ENCODE assay signal across 8 cellular contexts in genomic region chr19:39557791-39558622, GRCh38. TPM values are rescaled to one million over a fixed set of nuclear protein-coding genes. Genes with fewer than 3 reads are reported as not detected.
DNase-seq lines count a peak whose midpoint lies in the region; ATAC-seq and TF ChIP-seq lines count a peak whose summit lies in the region.

No MANE protein-coding gene starts in this region.

- H3K27me3 ChIP-seq in osteoblast (ENCODE audit: insufficient read depth, low read length), result peaks cover 9% of the 10 kb centered on the region

- H3K4me3 Mint-ChIP-seq in activated CD4-positive, alpha-beta memory T cell treated with anti-CD3 and anti-CD28 coated beads for 36 hours, result peak overlapping the region; percentile 37

- peaks cover 26% of the 10 kb centered on the region for H3K4me1 Mint-ChIP-seq in activated CD4-positive, alpha-beta memory T cell treated with anti-CD3 and anti-CD28 coated beads for 36 hours (ENCODE audit: low read depth)

- CTCF ChIA-PET in activated CD4-positive, alpha-beta memory T cell treated with anti-CD3 and anti-CD28 coated beads for 36 hours (lab: Charles Lee), result interaction anchor here (1.4 kb wide), 1 partner anchor 69 kb away, joined by 3 read pairs; no protein-coding TSS in a partner anchor

- no peaks in the 10 kb centered on the region for H3K79me2 ChIP-seq in osteoblast (ENCODE audit: insufficient read depth, low read length)

- TF ChIP-seq CTCF in LNCaP clone FGC (IDR thresholded peaks at IDR 0.05; ENCODE audit: control insufficient read depth, extremely low read depth, insufficient read depth), result no peak
- TF ChIP-seq CTCF in osteoblast (IDR thresholded peaks at IDR 0.05; ENCODE audit: extremely low read depth, low read depth, low read length), result no peak

- POLR2A ChIA-PET in activated CD4-positive, alpha-beta memory T cell treated with anti-CD3 and anti-CD28 coated beads for 36 hours (lab: Charles Lee), result no interaction called here

- no peaks in the 10 kb centered on the region for H3K27me3 Mint-ChIP-seq in activated CD4-positive, alpha-beta memory T cell treated with anti-CD3 and anti-CD28 coated beads for 36 hours

- H4K20me1 ChIP-seq in osteoblast (ENCODE audit: insufficient read depth, low read length), result no peaks in the 10 kb centered on the region

- no peaks in the 10 kb centered on the region for H3K36me3 ChIP-seq in osteoblast (ENCODE audit: insufficient read depth, low read length)

- no peak overlapping the region for H3K27ac ChIP-seq in osteoblast (ENCODE audit: low read depth, low read length)

- H3K4me1 ChIP-seq in osteoblast (ENCODE audit: insufficient read depth, low read length), result no peaks in the 10 kb centered on the region

- H3K36me3 Mint-ChIP-seq in activated CD4-positive, alpha-beta memory T cell treated with anti-CD3 and anti-CD28 coated beads for 36 hours, result no peaks in the 10 kb centered on the region

- intact Hi-C loops in activated CD4-positive, alpha-beta memory T cell treated with anti-CD3 and anti-CD28 coated beads for 36 hours (cut with micrococcal nuclease), result loop anchor here (1.0 to 10.0 kb wide), 3 partner anchors 25 to 287 kb away; partner anchors contain the start of gene FBL

- H3K4me2 ChIP-seq in osteoblast (ENCODE audit: insufficient read depth, low read length), result peak overlapping the region; percentile 39

- H3K9me3 ChIP-seq in osteoblast (ENCODE audit: low read depth, low read length), result no peaks in the 10 kb centered on the region

- peak overlapping the region; percentile 80 for H3K27ac Mint-ChIP-seq in activated CD4-positive, alpha-beta memory T cell treated with anti-CD3 and anti-CD28 coated beads for 36 hours

- no peaks in the 10 kb centered on the region for H3K9me3 Mint-ChIP-seq in activated CD4-positive, alpha-beta memory T cell treated with anti-CD3 and anti-CD28 coated beads for 36 hours

- ATAC-seq in GM18868 (IDR thresholded peaks at IDR 0.05; ENCODE audit: unreplicated experiment) (no peak), HG03432 (IDR thresholded peaks at IDR 0.05; ENCODE audit: unreplicated experiment) (no peak)

- DNase-seq in NCI-H1092 treated with DMSO at 0.1 percent for 48 hours (lab: John Stamatoyannopoulos, UW) (peak; percentile 49), NCI-H1092 (lab: John Stamatoyannopoulos, UW) (no peak), LNCaP clone FGC (ENCODE audit: low read depth) (peak; percentile 48), osteoblast (ENCODE audit: insufficient read length, low spot score, missing footprints) (no peak), cortex of kidney (lab: John Stamatoyannopoulos, UW) (no peak)
- peak; percentile 51 for DNase-seq in activated CD4-positive, alpha-beta memory T cell treated with anti-CD3 and anti-CD28 coated beads for 36 hours

- H2AFZ ChIP-seq in osteoblast (ENCODE audit: low read length), result peak overlapping the region; percentile 22

- H3K4me3 ChIP-seq in LNCaP clone FGC (ENCODE audit: low read depth, low read length) (peak overlapping the region; percentile 12), osteoblast (ENCODE audit: insufficient read depth, low read length) (no peak overlapping the region)

RNA-seq across cellular contexts. Expression of gene EID2, which starts 18.0 kb away (rescaled TPM):
- total RNA-seq in activated CD4-positive, alpha-beta memory T cell treated with anti-CD3 and anti-CD28 coated beads for 36 hours, result 10 to 100 TPM; 13.0 to 13.1 TPM
- total RNA-seq in osteoblast, result 8.3 TPM in 2 replicates

RNA-seq across cellular contexts. Expression of gene EID2B, which starts 25.4 kb away (rescaled TPM):
- total RNA-seq in activated CD4-positive, alpha-beta memory T cell treated with anti-CD3 and anti-CD28 coated beads for 36 hours, result 1 to 10 TPM; 3.3 to 3.8 TPM
- 4.7 and 5.1 TPM in 2 replicates for total RNA-seq in osteoblast

RNA-seq across cellular contexts. Expression of gene SELENOV, which starts 43.1 kb away (rescaled TPM):
- not detected for total RNA-seq in activated CD4-positive, alpha-beta memory T cell treated with anti-CD3 and anti-CD28 coated beads for 36 hours
- not detected in 2 replicates for total RNA-seq in osteoblast

RNA-seq across cellular contexts. Expression of gene LGALS13, which starts 44.3 kb away (rescaled TPM):
- not detected for total RNA-seq in activated CD4-positive, alpha-beta memory T cell treated with anti-CD3 and anti-CD28 coated beads for 36 hours
- not detected in 2 replicates for total RNA-seq in osteoblast

RNA-seq across cellular contexts. Expression of gene DLL3, which starts 59.3 kb away (rescaled TPM):
- under 1 TPM; 0.67 to 0.80 TPM for total RNA-seq in activated CD4-positive, alpha-beta memory T cell treated with anti-CD3 and anti-CD28 coated beads for 36 hours
- total RNA-seq in osteoblast, result under 0.01 TPM in 1 of 2 replicates, not detected in the other

Comparison
In these comparisons a context has a peak if more than half of its experiments do, and no peak if none do; other contexts are left out.
1. DNase-seq: peak in NCI-H1092 treated with DMSO at 0.1 percent for 48 hours (single experiment), LNCaP clone FGC (single experiment) and activated CD4-positive, alpha-beta memory T cell treated with anti-CD3 and anti-CD28 coated beads for 36 hours (single experiment); none in NCI-H1092 (single experiment), osteoblast (single experiment) and cortex of kidney (single experiment).